ENCODE assay signal across 34 cellular contexts in genomic region chr2:209929369-209929768, GRCh38.
"Had no signal": no experiment of that assay in that cellular context is flagged by ENCODE, and none has a peak within 500 bp of the region (broad histone marks: within the 10 kb centered on the region; RNA-seq: fewer than 3 reads in every experiment).

No MANE protein-coding gene starts in this region.

- H3K27me3 ChIP-seq: ascending aorta, cardiac muscle cell had no signal

- H3K27ac ChIP-seq: ascending aorta, cardiac muscle cell, VCaP had no signal

- H3K27ac Mint-ChIP-seq: activated B cell treated with CpG ODN at 0.5 μM for 24 hours; activated CD4-positive, alpha-beta memory T cell treated with anti-CD3 and anti-CD28 coated beads for 36 hours; activated CD4-positive, alpha-beta T cell treated with anti-CD3 and anti-CD28 coated beads, Interleukin-2, amount 10 ng/mL, durations not matched to agents 24 days and 14 days; activated CD8-positive, alpha-beta T cell treated with anti-CD3 and anti-CD28 coated beads for 36 hours; activated naive CD4-positive, alpha-beta T cell treated with anti-CD3 and anti-CD28 coated beads, Interleukin-2, amount 10 ng/mL, durations not matched to agents 7 days and 5 days; activated naive CD4-positive, alpha-beta T cell treated with anti-CD3 and anti-CD28 coated beads, Interleukin-2, amount 50 U/mL, for 24 hours; activated naive CD8-positive, alpha-beta T cell; activated naive CD8-positive, alpha-beta T cell treated with anti-CD3 and anti-CD28 coated beads, Interleukin-2, amount 10 ng/mL, durations not matched to agents 7 days and 5 days; activated naive CD8-positive, alpha-beta T cell treated with anti-CD3 and anti-CD28 coated beads, Interleukin-2, amount 50 U/mL, for 24 hours; activated T-cell treated with anti-CD3 and anti-CD28 coated beads, Interleukin-2, amount 50 U/mL, for 24 hours; activated T-helper 2 cell treated with anti-CD3 and anti-CD28 coated beads, Interferon-gamma antibody, Interleukin-2, Interleukin-4, amounts not matched to agents 10 μg/mL and 5 μg/mL and 100 μg/mL, durations not matched to agents 14 hours and 24 hours and 36 hours; brain; T-helper 1 cell treated with Interleukin-12 subunit alpha and Interleukin-12 subunit beta and Interleukin-4 antibody, amounts not matched to agents 30 μg/mL and 1 μg/mL, for 36 hours; T-helper 2 cell treated with Interferon-gamma antibody and Interleukin-4, amounts not matched to agents 5 μg/mL and 100 μg/mL, for 36 hours had no signal

- H3K36me3 Mint-ChIP-seq: activated CD4-positive, alpha-beta memory T cell treated with anti-CD3 and anti-CD28 coated beads for 36 hours; activated naive CD4-positive, alpha-beta T cell treated with anti-CD3 and anti-CD28 coated beads, Interleukin-2, amount 10 ng/mL, durations not matched to agents 7 days and 5 days; activated naive CD4-positive, alpha-beta T cell treated with anti-CD3 and anti-CD28 coated beads, Interleukin-2, amount 50 U/mL, for 24 hours; activated naive CD8-positive, alpha-beta T cell; activated naive CD8-positive, alpha-beta T cell treated with anti-CD3 and anti-CD28 coated beads, Interleukin-2, amount 10 ng/mL, durations not matched to agents 7 days and 5 days had no signal

- H3K4me3 Mint-ChIP-seq: activated B cell treated with CpG ODN at 0.5 μM for 24 hours; activated CD4-positive, alpha-beta memory T cell treated with anti-CD3 and anti-CD28 coated beads for 36 hours; activated CD4-positive, alpha-beta T cell treated with anti-CD3 and anti-CD28 coated beads, Interleukin-2, amount 10 ng/mL, durations not matched to agents 24 days and 14 days; activated CD8-positive, alpha-beta T cell treated with anti-CD3 and anti-CD28 coated beads for 36 hours; activated naive CD4-positive, alpha-beta T cell treated with anti-CD3 and anti-CD28 coated beads, Interleukin-2, amount 10 ng/mL, durations not matched to agents 7 days and 5 days; activated naive CD4-positive, alpha-beta T cell treated with anti-CD3 and anti-CD28 coated beads, Interleukin-2, amount 50 U/mL, for 24 hours; activated naive CD8-positive, alpha-beta T cell; activated naive CD8-positive, alpha-beta T cell treated with anti-CD3 and anti-CD28 coated beads, Interleukin-2, amount 10 ng/mL, durations not matched to agents 7 days and 5 days; activated naive CD8-positive, alpha-beta T cell treated with anti-CD3 and anti-CD28 coated beads, Interleukin-2, amount 50 U/mL, for 24 hours; activated T-cell treated with anti-CD3 and anti-CD28 coated beads, Interleukin-2, amount 50 U/mL, for 24 hours; brain; T-helper 1 cell treated with Interleukin-12 subunit alpha and Interleukin-12 subunit beta and Interleukin-4 antibody, amounts not matched to agents 30 μg/mL and 1 μg/mL, for 36 hours; T-helper 2 cell treated with Interferon-gamma antibody and Interleukin-4, amounts not matched to agents 5 μg/mL and 100 μg/mL, for 36 hours had no signal

- H3K4me3 ChIP-seq: ascending aorta, cardiac muscle cell had no signal

- H3K36me3 ChIP-seq: ascending aorta, cardiac muscle cell had no signal

- H3K27me3 Mint-ChIP-seq: activated B cell treated with CpG ODN at 0.5 μM for 24 hours; activated CD4-positive, alpha-beta memory T cell treated with anti-CD3 and anti-CD28 coated beads for 36 hours; activated CD4-positive, alpha-beta T cell treated with anti-CD3 and anti-CD28 coated beads, Interleukin-2, amount 10 ng/mL, durations not matched to agents 24 days and 14 days; activated naive CD4-positive, alpha-beta T cell treated with anti-CD3 and anti-CD28 coated beads, Interleukin-2, amount 10 ng/mL, durations not matched to agents 7 days and 5 days; activated naive CD8-positive, alpha-beta T cell treated with anti-CD3 and anti-CD28 coated beads, Interleukin-2, amount 50 U/mL, for 24 hours; brain had no signal

- ATAC-seq: activated CD8-positive, alpha-beta T cell treated with anti-CD3 and anti-CD28 coated beads for 36 hours; activated naive CD8-positive, alpha-beta T cell treated with anti-CD3 and anti-CD28 coated beads, Interleukin-2, amount 50 U/mL, for 24 hours had no signal

- H3K9me3 Mint-ChIP-seq: activated CD4-positive, alpha-beta T cell treated with anti-CD3 and anti-CD28 coated beads, Interleukin-2, amount 10 ng/mL, durations not matched to agents 24 days and 14 days; activated CD8-positive, alpha-beta T cell treated with anti-CD3 and anti-CD28 coated beads for 36 hours; activated naive CD4-positive, alpha-beta T cell treated with anti-CD3 and anti-CD28 coated beads, Interleukin-2, amount 10 ng/mL, durations not matched to agents 7 days and 5 days; activated naive CD4-positive, alpha-beta T cell treated with anti-CD3 and anti-CD28 coated beads, Interleukin-2, amount 50 U/mL, for 24 hours; activated naive CD8-positive, alpha-beta T cell treated with anti-CD3 and anti-CD28 coated beads, Interleukin-2, amount 10 ng/mL, durations not matched to agents 7 days and 5 days; activated naive CD8-positive, alpha-beta T cell treated with anti-CD3 and anti-CD28 coated beads, Interleukin-2, amount 50 U/mL, for 24 hours; activated T-cell treated with anti-CD3 and anti-CD28 coated beads, Interleukin-2, amount 50 U/mL, for 24 hours; activated T-helper 2 cell treated with anti-CD3 and anti-CD28 coated beads, Interferon-gamma antibody, Interleukin-2, Interleukin-4, amounts not matched to agents 10 μg/mL and 5 μg/mL and 100 μg/mL, durations not matched to agents 14 hours and 24 hours and 36 hours; brain; T-helper 1 cell treated with Interleukin-12 subunit alpha and Interleukin-12 subunit beta and Interleukin-4 antibody, amounts not matched to agents 30 μg/mL and 1 μg/mL, for 36 hours; T-helper 2 cell treated with Interferon-gamma antibody and Interleukin-4, amounts not matched to agents 5 μg/mL and 100 μg/mL, for 36 hours had no signal

- H3K9me3 ChIP-seq: ascending aorta had no signal

- FAIRE-seq: bronchial epithelial cell, TTC549 had no signal

- H3K4me1 Mint-ChIP-seq: activated B cell treated with CpG ODN at 0.5 μM for 24 hours; activated CD4-positive, alpha-beta T cell treated with anti-CD3 and anti-CD28 coated beads, Interleukin-2, amount 10 ng/mL, durations not matched to agents 24 days and 14 days; activated naive CD4-positive, alpha-beta T cell treated with anti-CD3 and anti-CD28 coated beads, Interleukin-2, amount 10 ng/mL, durations not matched to agents 7 days and 5 days; activated naive CD4-positive, alpha-beta T cell treated with anti-CD3 and anti-CD28 coated beads, Interleukin-2, amount 50 U/mL, for 24 hours; activated naive CD8-positive, alpha-beta T cell treated with anti-CD3 and anti-CD28 coated beads, Interleukin-2, amount 10 ng/mL, durations not matched to agents 7 days and 5 days; activated naive CD8-positive, alpha-beta T cell treated with anti-CD3 and anti-CD28 coated beads, Interleukin-2, amount 50 U/mL, for 24 hours had no signal

- DNase-seq: activated B cell treated with CpG ODN at 0.5 μM for 24 hours; activated CD4-positive, alpha-beta memory T cell treated with anti-CD3 and anti-CD28 coated beads for 36 hours; activated CD4-positive, alpha-beta T cell treated with anti-CD3 and anti-CD28 coated beads for 4 hours; activated CD4-positive, alpha-beta T cell treated with anti-CD3 and anti-CD28 coated beads, Interleukin-2, amount 10 ng/mL, durations not matched to agents 24 days and 14 days; activated CD4-positive, alpha-beta T cell treated with anti-CD3 and anti-CD28 coated beads, Interleukin-2, amount 50 U/mL, for 1 hour; activated CD4-positive, alpha-beta T cell treated with anti-CD3 and anti-CD28 coated beads, Interleukin-2, amount 50 U/mL, for 4 hours; activated CD4-positive, CD25-positive, alpha-beta regulatory T cell treated with anti-CD3 and anti-CD28 coated beads, Interleukin-2, amount 50 U/mL, for 72 hours; activated CD8-positive, alpha-beta memory T cell treated with anti-CD3 and anti-CD28 coated beads, Interleukin-2, amount 50 U/mL, for 48 hours; activated CD8-positive, alpha-beta T cell treated with anti-CD3 and anti-CD28 coated beads for 36 hours; activated effector memory CD4-positive, alpha-beta T cell treated with Interleukin-2 at 50 U/mL for 16 hours; activated gamma-delta T cell; activated naive CD4-positive, alpha-beta T cell treated with anti-CD3 and anti-CD28 coated beads, Interleukin-2, amount 10 ng/mL, durations not matched to agents 7 days and 5 days; activated naive CD4-positive, alpha-beta T cell treated with Interleukin-2 at 50 U/mL for 16 hours; activated naive CD8-positive, alpha-beta T cell treated with anti-CD3 and anti-CD28 coated beads, Interleukin-2, amount 10 ng/mL, durations not matched to agents 7 days and 5 days; activated naive CD8-positive, alpha-beta T cell treated with anti-CD3 and anti-CD28 coated beads, Interleukin-2, amount 50 U/mL, for 24 hours; activated T-cell treated with anti-CD3 and anti-CD28 coated beads, Interleukin-2, amount 50 U/mL, for 24 hours; activated T-cell treated with anti-CD3 and anti-CD28 coated beads, Interleukin-2, amount 50 U/mL, for 48 hours; amygdala; anterior cingulate cortex; central memory CD4-positive, alpha-beta T cell; T-helper 1 cell; T-helper 2 cell; T-helper 9 cell had no signal
